9 cellular contexts compared by ENCODE assay signal in genomic region chr17:45319239-45319703, GRCh38. TPM values are rescaled to one million over a fixed set of nuclear protein-coding genes. Genes with fewer than 3 reads are reported as not detected.
DNase-seq lines count a peak whose midpoint lies in the region; ATAC-seq and TF ChIP-seq lines count a peak whose summit lies in the region.
"Had no signal": no experiment of that assay in that cellular context is flagged by ENCODE, and none has a peak within 500 bp of the region (broad histone marks: within the 10 kb centered on the region; RNA-seq: fewer than 3 reads in every experiment).

No MANE protein-coding gene starts in this region.

- peak overlapping the region; percentile 54 for H2BK20ac ChIP-seq in IMR-90 (ENCODE audit: low read depth, low read length)

- H3K27ac Mint-ChIP-seq in CD14-positive monocyte = peak overlapping the region in 1 of 7 donors; percentile 10

- POLR2A ChIA-PET in IMR-90 (lab: Charles Lee; ENCODE audit: unreplicated experiment) = no interaction called here

- peak; percentile 43 for DNase-seq in CD1c-positive myeloid dendritic cell (ENCODE audit: extremely low spot score)
- peak; percentile 83 for DNase-seq in IMR-90
- peak; percentile 85 for DNase-seq in mammary epithelial cell
- DNase-seq in NCI-H1417 (lab: John Stamatoyannopoulos, UW) = no peak
- no peak for DNase-seq in CD14-positive monocyte (ENCODE audit: low spot score)
- no peak for DNase-seq in activated CD4-positive, CD25-positive, alpha-beta regulatory T cell (lab: John Stamatoyannopoulos, UW)
- DNase-seq: KG1 had no signal

- no peak for TF ChIP-seq POLR2A in IMR-90 (IDR thresholded peaks at IDR 0.05; ENCODE audit: low read depth, low read length)

- peak overlapping the region; percentile 67 for H4K91ac ChIP-seq in IMR-90 (ENCODE audit: insufficient read depth, low read depth, low read length)

- H3K9me3 Mint-ChIP-seq in CD14-positive monocyte = peaks cover 0 to 3% (median 0%) of the 10 kb centered on the region in 7 donors

- H3K36me3 Mint-ChIP-seq in CD14-positive monocyte = peaks cover 0 to 7% of the 10 kb centered on the region in 2 donors

- H3K14ac ChIP-seq in IMR-90 (replicated peaks; ENCODE audit: low read depth, low read length) = peak overlapping the region; percentile 73

- peaks cover 44% of the 10 kb centered on the region for H3K4me1 Mint-ChIP-seq in CD14-positive monocyte

- dilution Hi-C loops in IMR-90 (cut with HindIII; ENCODE audit: low sequenced_read_pairs, unreplicated experiment) = no loop called here
- dilution Hi-C loops in mammary epithelial cell (cut with HindIII; ENCODE audit: low sequenced_read_pairs) = loop anchor here (5.0 kb wide), 3 partner anchors 37 to 162 kb away; no protein-coding TSS in a partner anchor

- in situ Hi-C loops in IMR-90 (cut with MboI; ENCODE audit: low sequenced_read_pairs) = no loop called here
- in situ Hi-C loops in mammary epithelial cell (cut with MboI; ENCODE audit: low sequenced_read_pairs in 2 of 2) = loop anchor here in 1 of 2 donors (10.0 kb wide), 1 partner anchor 56 kb away; no protein-coding TSS in a partner anchor

- peak overlapping the region in 1 of 2 donors; percentile 7 for H3K4me3 Mint-ChIP-seq in CD14-positive monocyte

- peak overlapping the region; percentile 86 for H3K4ac ChIP-seq in IMR-90 (ENCODE audit: low read depth, low read length)

- H3K27me3 Mint-ChIP-seq in CD14-positive monocyte (ENCODE audit: low read depth in 3 of 3) = peaks cover 0 to 8% (median 1%) of the 10 kb centered on the region in 3 donors

- peak overlapping the region; percentile 22; the same call in 1 of the 2 replicates for H3K9ac ChIP-seq in IMR-90 (ENCODE audit: low read depth, low read length)
- peak overlapping the region; percentile 44 for H3K9ac ChIP-seq in mammary epithelial cell (ENCODE audit: insufficient read depth, low read length)
- no peak overlapping the region for H3K9ac ChIP-seq in muscle layer of colon (ENCODE audit: low read length)

- TF ChIP-seq CTCF in IMR-90 (conservative IDR thresholded peaks at IDR 0.05; ENCODE audit: low read depth, low read length) = no peak
- TF ChIP-seq CTCF in mammary epithelial cell (conservative IDR thresholded peaks at IDR 0.05 in 1 of 2, IDR thresholded peaks at IDR 0.05 in 1 of 2; ENCODE audit: extremely low read depth in 1 of 2, insufficient read depth in 1 of 2, low read depth in 1 of 2, low read length in 2 of 2) = no peak
- no peak for TF ChIP-seq CTCF in CD14-positive monocyte (IDR thresholded peaks at IDR 0.05)

- peak overlapping the region; percentile 47 for H2AK9ac ChIP-seq in IMR-90 (replicated peaks; ENCODE audit: low read depth, low read length, poor library complexity)

- peak overlapping the region; percentile 84 for H2AFZ ChIP-seq in IMR-90 (replicated peaks; ENCODE audit: low read length, poor library complexity)
- peak overlapping the region; percentile 51 for H2AFZ ChIP-seq in mammary epithelial cell (ENCODE audit: low read depth, low read length)

- 50% methylated on average over 2 of the region's 5 CpGs; no CpG with 5 or more reads in 1 of the 2 experiments for WGBS in IMR-90 (ENCODE audit: extremely low coverage in 2 of 2, insufficient read length in 1 of 2), 2 experiments
- 13% methylated on average over 5 of the region's 5 CpGs for WGBS in mammary epithelial cell (ENCODE audit: low coverage, missing lambda C conversion rate)

- intact Hi-C loops in IMR-90 (cut with micrococcal nuclease) (loop anchor here (5.0 kb wide), 1 partner anchor 102 kb away; no protein-coding TSS in a partner anchor), mammary epithelial cell (cut with micrococcal nuclease) (loop anchor here (5.0 kb wide), 1 partner anchor 172 kb away; the partner anchor contains the start of gene HEXIM1), CD14-positive monocyte (cut with micrococcal nuclease) (loop anchor here in 1 of 2 donors (5.0 to 10.0 kb wide), 4 partner anchors 33 to 174 kb away; partner anchors contain the start of gene HEXIM1)

- peak overlapping the region; percentile 78; the same call in 1 of the 2 replicates for H3K23ac ChIP-seq in IMR-90 (ENCODE audit: low read depth, low read length)

- no peak for ATAC-seq in IMR-90 (ENCODE audit: low read depth)
- ATAC-seq in HG03460 (IDR thresholded peaks at IDR 0.05; ENCODE audit: unreplicated experiment) = no peak

- no peaks in the 10 kb centered on the region for H3K27me3 ChIP-seq in IMR-90 (ENCODE audit: control insufficient read depth, insufficient read depth, low read length)
- H3K27me3 ChIP-seq in mammary epithelial cell (ENCODE audit: insufficient read depth, low read length) = no peaks in the 10 kb centered on the region
- no peaks in the 10 kb centered on the region for H3K27me3 ChIP-seq in muscle layer of colon (ENCODE audit: control insufficient read depth in 1 of 2, insufficient read depth in 2 of 2, low read length in 2 of 2)

- no peak for TF ChIP-seq RAD21 in IMR-90 (IDR thresholded peaks at IDR 0.05; ENCODE audit: low read length)

- H3K9me1 ChIP-seq in IMR-90 (ENCODE audit: insufficient read depth, low read length) = peaks cover 31% of the 10 kb centered on the region

- H3K9me3 ChIP-seq in IMR-90 (ENCODE audit: control insufficient read depth, insufficient read depth, low read length) = no peaks in the 10 kb centered on the region
- H3K9me3 ChIP-seq in mammary epithelial cell (replicated peaks; ENCODE audit: insufficient read depth, low read length) = no peaks in the 10 kb centered on the region
- H3K9me3 ChIP-seq in muscle layer of colon (ENCODE audit: low read length) = no peaks in the 10 kb centered on the region

- H3K27ac ChIP-seq in IMR-90 (ENCODE audit: insufficient read depth, low read length) (peak overlapping the region; percentile 46), mammary epithelial cell (ENCODE audit: insufficient read depth, low read depth, low read length) (peak overlapping the region; percentile 92), muscle layer of colon (ENCODE audit: low read depth, low read length) (peak overlapping the region; percentile 17)

- H4K20me1 ChIP-seq in IMR-90 (ENCODE audit: insufficient read depth, low read length) = peaks cover 27% of the 10 kb centered on the region
- no peaks in the 10 kb centered on the region for H4K20me1 ChIP-seq in mammary epithelial cell (ENCODE audit: insufficient read depth, low read length)

- no TSS peak for BruUV-seq in IMR-90 (replicated peaks; lab: Mats Ljungman, UMichigan)
- BruUV-seq in mammary epithelial cell (replicated peaks; lab: Mats Ljungman, UMichigan) = no TSS peak

- peak overlapping the region; percentile 86 for H2BK15ac ChIP-seq in IMR-90 (ENCODE audit: low read depth, low read length)

- peak overlapping the region; percentile 19 for H4K5ac ChIP-seq in IMR-90 (ENCODE audit: low read depth, low read length)

- CTCF ChIA-PET in IMR-90 (lab: Yijun Ruan, JAX) = interaction anchor here (2.0 kb wide), 1 partner anchor 42 kb away, joined by 5 read pairs; no protein-coding TSS in a partner anchor
- CTCF ChIA-PET in mammary epithelial cell (lab: Charles Lee; ENCODE audit: low non-redundant PET) = interaction anchor here (0.6 to 0.7 kb wide), 2 partner anchors 78 to 1120 kb away, joined by 6 to 10 read pairs; partner anchors contain the start of gene ATXN7L3

- peak overlapping the region; percentile 34; the same call in 1 of the 2 replicates for H3K56ac ChIP-seq in IMR-90 (ENCODE audit: extremely low read depth, insufficient read depth, low read length)

- H3K4me2 ChIP-seq in IMR-90 (ENCODE audit: low read depth, low read length) = peak overlapping the region; percentile 4; the same call in 1 of the 2 replicates
- H3K4me2 ChIP-seq in mammary epithelial cell (ENCODE audit: insufficient read depth, low read depth, low read length) = peak overlapping the region; percentile 88

- H3K4me1 ChIP-seq in IMR-90 (ENCODE audit: control insufficient read depth, insufficient read depth, low read length) = peaks cover 34% of the 10 kb centered on the region
- peaks cover 59% of the 10 kb centered on the region for H3K4me1 ChIP-seq in mammary epithelial cell (ENCODE audit: insufficient read depth, low read length)
- H3K4me1 ChIP-seq in muscle layer of colon (ENCODE audit: insufficient read depth, low read length) = peaks cover 60% of the 10 kb centered on the region

- H3K36me3 ChIP-seq in IMR-90 (ENCODE audit: control insufficient read depth, insufficient read depth, low read length) = no peaks in the 10 kb centered on the region
- no peaks in the 10 kb centered on the region for H3K36me3 ChIP-seq in mammary epithelial cell (ENCODE audit: insufficient read depth, low read length)
- no peaks in the 10 kb centered on the region for H3K36me3 ChIP-seq in muscle layer of colon (ENCODE audit: insufficient read depth, low read length)

- peak overlapping the region; percentile 88 for H2BK120ac ChIP-seq in IMR-90 (ENCODE audit: low read depth, low read length)

- H3K18ac ChIP-seq in IMR-90 (ENCODE audit: low read depth, low read length) = peak overlapping the region; percentile 32; the same call in 1 of the 2 replicates

- H3K79me2 ChIP-seq in mammary epithelial cell (ENCODE audit: insufficient read depth, low read length) = peaks cover 25% of the 10 kb centered on the region

- H3K79me1 ChIP-seq in IMR-90 (ENCODE audit: low read depth in 1 of 2, low read length in 2 of 2) = peaks cover under 1 to 29% of the 10 kb centered on the region in 2 experiments; a peak in 2 of 4 replicates

- peak overlapping the region; percentile 27 to 90; a peak in 3 of 4 replicates for H4K8ac ChIP-seq in IMR-90 (ENCODE audit: low read depth in 2 of 2, low read length in 2 of 2)

- H3K4me3 ChIP-seq in IMR-90 (ENCODE audit: insufficient read depth, low read depth, low read length) (no peak overlapping the region), mammary epithelial cell (replicated peaks in 1 of 3; ENCODE audit: insufficient read depth in 1 of 3, low read depth in 2 of 3, low read length in 3 of 3) (no peak overlapping the region), muscle layer of colon (ENCODE audit: low read depth in 1 of 2, low read length in 2 of 2) (no peak overlapping the region)

- peak overlapping the region; percentile 80 for H2BK5ac ChIP-seq in IMR-90 (ENCODE audit: low read depth, low read length, poor library complexity, severe bottlenecking)

- peak overlapping the region; percentile 78 for H2AK5ac ChIP-seq in IMR-90 (ENCODE audit: low read depth, low read length)

RNA-seq across cellular contexts. Expression of gene MAP3K14, which starts 2.5 kb away (rescaled TPM):
- total RNA-seq in IMR-90 (2012; rRNA removed) = 3.6 and 4.1 TPM in 2 replicates
- 19.9 and 21.7 TPM in 2 replicates for polyA plus RNA-seq in IMR-90 (2012; rRNA removed)
- polyA plus RNA-seq in IMR-90 (2012; cell fraction: cytosol; rRNA removed) = 11.1 and 15.2 TPM in 2 replicates
- polyA plus RNA-seq in IMR-90 (2012; cell fraction: nucleus; rRNA removed; ENCODE audit: low replicate concordance) = 52.0 and 95.3 TPM in 2 replicates
- total RNA-seq in mammary epithelial cell = 10 to 100 TPM in 1 of 2 donors, 1 to 10 TPM in 1; 5.2 to 11.6 TPM
- polyA plus RNA-seq in mammary epithelial cell = 9.3 TPM
- 9.1 TPM for polyA minus RNA-seq in mammary epithelial cell
- polyA plus RNA-seq in CD14-positive monocyte = 1 to 10 TPM; 1.4 to 3.8 TPM

RNA-seq across cellular contexts. Expression of gene SPATA32, which starts 57.4 kb away (rescaled TPM):
- under 0.01 and 0.18 TPM in 2 replicates for total RNA-seq in IMR-90 (2012; rRNA removed)
- polyA plus RNA-seq in IMR-90 (2012; rRNA removed) = not detected in 2 replicates
- not detected in 2 replicates for polyA plus RNA-seq in IMR-90 (2012; cell fraction: cytosol; rRNA removed)
- 0.09 TPM in 1 of 2 replicates, not detected in the other for polyA plus RNA-seq in IMR-90 (2012; cell fraction: nucleus; rRNA removed; ENCODE audit: low replicate concordance)
- under 1 TPM in 1 of 2 donors, not detected in 1; 0.21 TPM for total RNA-seq in mammary epithelial cell
- not detected for polyA plus RNA-seq in mammary epithelial cell
- polyA minus RNA-seq in mammary epithelial cell = not detected
- not detected for polyA plus RNA-seq in CD14-positive monocyte

Comparison
In these comparisons a context has a peak if more than half of its experiments do, and no peak if none do; other contexts are left out.
1. DNase-seq: peak in CD1c-positive myeloid dendritic cell (single experiment), IMR-90 (single experiment) and mammary epithelial cell (single experiment); none in NCI-H1417 (0 of 3), CD14-positive monocyte (single experiment) and activated CD4-positive, CD25-positive, alpha-beta regulatory T cell (0 of 4).
2. H3K27ac ChIP-seq: peak in every context shown above with its lines; median percentile 92 in mammary epithelial cell; 46 in IMR-90; 17 in muscle layer of colon.